In genomic region chr22:31345331-31346254, GRCh38 we compare ENCODE assay signal across 8 cellular contexts. TPM values are rescaled to one million over a fixed set of nuclear protein-coding genes. Genes with fewer than 3 reads are reported as not detected.
DNase-seq lines count a peak whose midpoint lies in the region; ATAC-seq and TF ChIP-seq lines count a peak whose summit lies in the region.

No MANE protein-coding gene starts in this region.

- H3K27me3 ChIP-seq in ectodermal cell (ENCODE audit: control insufficient read depth, insufficient read depth, low read length, poor library complexity, severe bottlenecking): no peaks in the 10 kb centered on the region

- H3K4me1 ChIP-seq in ectodermal cell (ENCODE audit: control insufficient read depth, insufficient read depth, low read length): peaks cover 28% of the 10 kb centered on the region

- no peak for DNase-seq in AG09309 (ENCODE audit: low read depth)
- DNase-seq in NCI-H82 treated with DMSO at 0.1 percent for 48 hours (lab: John Stamatoyannopoulos, UW; ENCODE audit: unreplicated experiment): peak; percentile 44
- DNase-seq in activated CD8-positive, alpha-beta T cell treated with anti-CD3 and anti-CD28 coated beads, Interleukin-2, amount 10 ng/mL, durations not matched to agents 7 days and 5 days: peak; percentile 89
- peak; percentile 90 for DNase-seq in medulla oblongata (ENCODE audit: extremely low spot score)
- DNase-seq in stimulated activated CD4-positive, alpha-beta T cell treated with anti-CD3 and anti-CD28 coated beads, TNF-alpha, amount 100 ng/mL, for 48 hours (ENCODE audit: low read depth in 3 of 3): peak; percentile 75 to 80 (median 79)

- H3K4me3 ChIP-seq in AG09309 (ENCODE audit: control insufficient read depth, low read depth, low read length): peak overlapping the region; percentile 78
- H3K4me3 ChIP-seq in ectodermal cell (ENCODE audit: insufficient read depth, low read depth, low read length): peak overlapping the region; percentile 86

- CTCF ChIA-PET in activated CD8-positive, alpha-beta T cell treated with anti-CD3 and anti-CD28 coated beads, Interleukin-2, amount 10 ng/mL, durations not matched to agents 7 days and 5 days (lab: Charles Lee): interaction anchor here (0.6 to 1.7 kb wide), 10 partner anchors 10 to 288 kb away, joined by 3 to 12 read pairs (median 3); partner anchors contain the start of genes LIMK2 and PIK3IP1

- POLR2A ChIA-PET in activated CD8-positive, alpha-beta T cell treated with anti-CD3 and anti-CD28 coated beads, Interleukin-2, amount 10 ng/mL, durations not matched to agents 7 days and 5 days (lab: Charles Lee): interaction anchor here (0.8 to 2.6 kb wide), 17 partner anchors 8 to 603 kb away, joined by 3 to 43 read pairs (median 5); partner anchors contain the start of genes DRG1, MORC2, PIK3IP1 and PISD

- H3K27ac Mint-ChIP-seq in activated CD8-positive, alpha-beta T cell treated with anti-CD3 and anti-CD28 coated beads, Interleukin-2, amount 10 ng/mL, durations not matched to agents 7 days and 5 days: peak overlapping the region; percentile 84

- peak; percentile 64 for TF ChIP-seq CTCF in AG09309 (IDR thresholded peaks at IDR 0.05; ENCODE audit: control insufficient read depth, insufficient read depth, low read depth, low read length, missing control alignments)

- H3K4me1 Mint-ChIP-seq in activated CD8-positive, alpha-beta T cell treated with anti-CD3 and anti-CD28 coated beads, Interleukin-2, amount 10 ng/mL, durations not matched to agents 7 days and 5 days (ENCODE audit: low read depth): peaks cover 52% of the 10 kb centered on the region

- H3K9me3 Mint-ChIP-seq in activated CD8-positive, alpha-beta T cell treated with anti-CD3 and anti-CD28 coated beads, Interleukin-2, amount 10 ng/mL, durations not matched to agents 7 days and 5 days (ENCODE audit: insufficient read depth): no peaks in the 10 kb centered on the region

- peak overlapping the region; percentile 93 for H3K27ac ChIP-seq in ectodermal cell (ENCODE audit: insufficient read depth, low read depth, low read length, poor library complexity, severe bottlenecking)

- H3K4me3 Mint-ChIP-seq in activated CD8-positive, alpha-beta T cell treated with anti-CD3 and anti-CD28 coated beads, Interleukin-2, amount 10 ng/mL, durations not matched to agents 7 days and 5 days: peak overlapping the region; percentile 83

- WGBS in ectodermal cell, 2 experiments: 1% methylated on average over 126 of the region's 126 CpGs

- in situ Hi-C loops in GM18951 (cut with MboI; ENCODE audit: low sequenced_read_pairs, unreplicated experiment): no loop called here

- no peaks in the 10 kb centered on the region for H3K27me3 Mint-ChIP-seq in activated CD8-positive, alpha-beta T cell treated with anti-CD3 and anti-CD28 coated beads, Interleukin-2, amount 10 ng/mL, durations not matched to agents 7 days and 5 days (ENCODE audit: low read depth)

- H3K36me3 Mint-ChIP-seq in activated CD8-positive, alpha-beta T cell treated with anti-CD3 and anti-CD28 coated beads, Interleukin-2, amount 10 ng/mL, durations not matched to agents 7 days and 5 days (ENCODE audit: low read depth): peaks cover 41% of the 10 kb centered on the region

- H3K36me3 ChIP-seq in ectodermal cell (ENCODE audit: control insufficient read depth, insufficient read depth, low read length): peaks cover 16% of the 10 kb centered on the region

- peak; percentile 66 for TF ChIP-seq POLR2A in GM18951 (IDR thresholded peaks at IDR 0.05; ENCODE audit: extremely low read depth, insufficient read depth, insufficient read length)

- ATAC-seq in HG03520 (IDR thresholded peaks at IDR 0.05; ENCODE audit: unreplicated experiment): peak; percentile 42
- ATAC-seq in activated CD8-positive, alpha-beta T cell treated with anti-CD3 and anti-CD28 coated beads, Interleukin-2, amount 10 ng/mL, durations not matched to agents 7 days and 5 days: peak; percentile 59

- no peaks in the 10 kb centered on the region for H3K9me3 ChIP-seq in ectodermal cell (ENCODE audit: control insufficient read depth, low read length)

RNA-seq across cellular contexts. Expression of gene PATZ1, which starts 0.6 kb away (rescaled TPM):
- 10 to 100 TPM; 31.0 to 31.6 TPM for total RNA-seq in activated CD8-positive, alpha-beta T cell treated with anti-CD3 and anti-CD28 coated beads, Interleukin-2, amount 10 ng/mL, durations not matched to agents 7 days and 5 days
- polyA plus RNA-seq in ectodermal cell (2013, experiment 1 of 4): 75.2 TPM
- 90.7 TPM for polyA plus RNA-seq in ectodermal cell (2013, experiment 2 of 4)
- 59.6 TPM for polyA plus RNA-seq in ectodermal cell (2013, experiment 3 of 4)
- polyA plus RNA-seq in ectodermal cell (2013, experiment 4 of 4): 70.3 TPM

RNA-seq across cellular contexts. Expression of gene PIK3IP1, which starts 53.3 kb away (rescaled TPM):
- 10 to 100 TPM; 13.2 to 16.1 TPM for total RNA-seq in activated CD8-positive, alpha-beta T cell treated with anti-CD3 and anti-CD28 coated beads, Interleukin-2, amount 10 ng/mL, durations not matched to agents 7 days and 5 days
- polyA plus RNA-seq in ectodermal cell (2013, experiment 1 of 4): 1.8 TPM
- 2.1 TPM for polyA plus RNA-seq in ectodermal cell (2013, experiment 2 of 4)
- polyA plus RNA-seq in ectodermal cell (2013, experiment 3 of 4): 2.6 TPM
- polyA plus RNA-seq in ectodermal cell (2013, experiment 4 of 4): 3.0 TPM

RNA-seq across cellular contexts. Expression of gene DRG1, which starts 53.8 kb away (rescaled TPM):
- total RNA-seq in activated CD8-positive, alpha-beta T cell treated with anti-CD3 and anti-CD28 coated beads, Interleukin-2, amount 10 ng/mL, durations not matched to agents 7 days and 5 days: 10 to 100 TPM; 84.0 to 91.4 TPM
- 72.1 TPM for polyA plus RNA-seq in ectodermal cell (2013, experiment 1 of 4)
- 90.5 TPM for polyA plus RNA-seq in ectodermal cell (2013, experiment 2 of 4)
- polyA plus RNA-seq in ectodermal cell (2013, experiment 3 of 4): 69.1 TPM
- 79.4 TPM for polyA plus RNA-seq in ectodermal cell (2013, experiment 4 of 4)
